18 cellular contexts compared by ENCODE assay signal in the genomic region with DNA sequence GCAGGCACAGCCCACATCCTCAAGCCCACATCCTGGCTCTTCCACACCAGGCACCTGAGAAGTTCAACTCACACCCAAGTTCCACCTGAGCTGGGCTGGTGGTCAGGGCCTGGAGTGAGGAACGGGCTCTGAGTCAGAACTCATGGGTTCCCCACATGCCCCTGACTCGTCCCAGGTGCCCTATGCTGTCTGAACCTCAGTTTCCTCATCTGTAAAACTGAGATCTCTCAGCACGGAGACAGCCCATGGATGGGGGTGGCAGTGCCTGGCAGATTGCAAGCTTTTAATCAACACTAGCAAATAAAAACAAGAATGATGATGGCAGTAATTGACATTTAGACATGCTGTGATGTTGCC.
"Had no signal": no experiment of that assay in that cellular context is flagged by ENCODE, and none has a peak within 500 bp of the region (broad histone marks: within the 10 kb centered on the region; RNA-seq: fewer than 3 reads in every experiment).

No MANE protein-coding gene starts in this region.

- ATAC-seq: activated T-cell treated with anti-CD3 and anti-CD28 coated beads, Interleukin-2, amount 50 U/mL, for 4 hours; left lobe of liver; WTC11 had no signal

- DNase-seq: activated CD8-positive, alpha-beta memory T cell treated with anti-CD3 and anti-CD28 coated beads, Interleukin-2, amount 50 U/mL, for 48 hours; activated naive CD4-positive, alpha-beta T cell treated with anti-CD3 and anti-CD28 coated beads for 36 hours; activated naive CD8-positive, alpha-beta T cell treated with anti-CD3 and anti-CD28 coated beads, Interleukin-2, amount 10 ng/mL, durations not matched to agents 7 days and 5 days; activated T-cell treated with anti-CD3 and anti-CD28 coated beads, Interleukin-2, amount 50 U/mL, for 4 hours; amniotic stem cell; mesendoderm; naive B cell; stimulated activated CD4-positive, alpha-beta T cell treated with anti-CD3 and anti-CD28 coated beads, Interleukin-12 subunit alpha, Interleukin-12 subunit beta, amount 100 ng/mL, for 4 hours; T-helper 9 cell had no signal

- H3K27ac Mint-ChIP-seq: activated naive CD4-positive, alpha-beta T cell treated with anti-CD3 and anti-CD28 coated beads for 36 hours; activated naive CD8-positive, alpha-beta T cell treated with anti-CD3 and anti-CD28 coated beads, Interleukin-2, amount 10 ng/mL, durations not matched to agents 7 days and 5 days; activated T-helper 2 cell treated with anti-CD3 and anti-CD28 coated beads, Interferon-gamma antibody, Interleukin-2, Interleukin-4, amounts not matched to agents 10 μg/mL and 5 μg/mL and 100 μg/mL, durations not matched to agents 14 hours and 24 hours and 36 hours; stimulated activated naive CD8-positive, alpha-beta T cell treated with anti-CD3 and anti-CD28 coated beads, Interleukin-15, Interleukin-2, amounts not matched to agents 100 ng/mL and 50 ng/mL, for 24 hours; WTC11 had no signal

- H3K27ac ChIP-seq: cardiac muscle cell, epithelial cell of prostate, heart right ventricle, lower lobe of right lung had no signal

- H3K27me3 ChIP-seq: cardiac muscle cell, tibial nerve had no signal

- H3K4me3 ChIP-seq: cardiac muscle cell, heart right ventricle, lower lobe of right lung, tibial nerve had no signal

- H3K4me3 Mint-ChIP-seq: activated naive CD4-positive, alpha-beta T cell treated with anti-CD3 and anti-CD28 coated beads for 36 hours; activated naive CD8-positive, alpha-beta T cell treated with anti-CD3 and anti-CD28 coated beads, Interleukin-2, amount 10 ng/mL, durations not matched to agents 7 days and 5 days; activated T-cell treated with anti-CD3 and anti-CD28 coated beads, Interleukin-2, amount 50 U/mL, for 4 hours; naive B cell; stimulated activated naive CD8-positive, alpha-beta T cell treated with anti-CD3 and anti-CD28 coated beads, Interleukin-15, Interleukin-2, amounts not matched to agents 100 ng/mL and 50 ng/mL, for 24 hours; WTC11 had no signal

- H3K4me1 ChIP-seq: lower lobe of right lung had no signal

- H3K27me3 Mint-ChIP-seq: naive B cell had no signal

- H3K4me1 Mint-ChIP-seq: activated naive CD8-positive, alpha-beta T cell treated with anti-CD3 and anti-CD28 coated beads, Interleukin-2, amount 10 ng/mL, durations not matched to agents 7 days and 5 days; naive B cell had no signal

- H3K36me3 ChIP-seq: cardiac muscle cell, heart right ventricle, lower lobe of right lung, tibial nerve had no signal
